Comparison of ENCODE assay signal across 1 cellular context in genomic region chr1:154926201-154926600, GRCh38.
TF ChIP-seq lines count a peak whose summit lies in the region.

No MANE protein-coding gene starts in this region.

TF ChIP-seq in HepG2, 621 proteins besides CTCF, POLR2A, EP300 and RAD21:
- TF ChIP-seq HOXA5 (CRISPR knock-in tag; IDR thresholded peaks at IDR 0.05) (no peak), ZNF30 (CRISPR knock-in tag; IDR thresholded peaks at IDR 0.05) (no peak), CBFB (CRISPR knock-in tag; IDR thresholded peaks at IDR 0.05) (no peak), SP2 (CRISPR knock-in tag; IDR thresholded peaks at IDR 0.05) (no peak), ZNF678 (CRISPR knock-in tag; IDR thresholded peaks at IDR 0.05) (no peak)
